ENCODE assay signal across 1 cellular context in the genomic region with DNA sequence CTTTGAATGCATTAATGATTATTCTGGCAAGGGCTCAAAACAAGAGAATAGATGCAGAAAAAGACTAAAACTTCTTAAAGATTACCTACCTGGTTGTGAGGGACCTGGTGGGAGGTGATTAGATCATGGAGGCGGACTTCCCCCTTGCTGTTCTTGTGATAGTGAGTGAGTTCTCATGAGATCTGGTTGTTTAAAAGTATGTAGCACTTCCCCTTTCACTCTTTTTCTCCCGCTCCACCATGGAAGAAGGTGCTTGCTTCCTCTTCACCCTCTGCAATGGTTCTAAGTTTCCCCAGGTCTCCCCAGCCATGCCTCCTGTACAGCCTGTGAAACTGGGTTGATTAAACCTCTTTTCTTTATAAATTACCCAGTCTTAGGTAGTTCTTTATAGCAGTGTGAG.
TF ChIP-seq lines count a peak whose summit lies in the region.

No MANE protein-coding gene starts in this region.

TF ChIP-seq in GM12878, 131 proteins besides CTCF, POLR2A, EP300 and RAD21 (continued from another document):
- TF ChIP-seq, protein P1, sequence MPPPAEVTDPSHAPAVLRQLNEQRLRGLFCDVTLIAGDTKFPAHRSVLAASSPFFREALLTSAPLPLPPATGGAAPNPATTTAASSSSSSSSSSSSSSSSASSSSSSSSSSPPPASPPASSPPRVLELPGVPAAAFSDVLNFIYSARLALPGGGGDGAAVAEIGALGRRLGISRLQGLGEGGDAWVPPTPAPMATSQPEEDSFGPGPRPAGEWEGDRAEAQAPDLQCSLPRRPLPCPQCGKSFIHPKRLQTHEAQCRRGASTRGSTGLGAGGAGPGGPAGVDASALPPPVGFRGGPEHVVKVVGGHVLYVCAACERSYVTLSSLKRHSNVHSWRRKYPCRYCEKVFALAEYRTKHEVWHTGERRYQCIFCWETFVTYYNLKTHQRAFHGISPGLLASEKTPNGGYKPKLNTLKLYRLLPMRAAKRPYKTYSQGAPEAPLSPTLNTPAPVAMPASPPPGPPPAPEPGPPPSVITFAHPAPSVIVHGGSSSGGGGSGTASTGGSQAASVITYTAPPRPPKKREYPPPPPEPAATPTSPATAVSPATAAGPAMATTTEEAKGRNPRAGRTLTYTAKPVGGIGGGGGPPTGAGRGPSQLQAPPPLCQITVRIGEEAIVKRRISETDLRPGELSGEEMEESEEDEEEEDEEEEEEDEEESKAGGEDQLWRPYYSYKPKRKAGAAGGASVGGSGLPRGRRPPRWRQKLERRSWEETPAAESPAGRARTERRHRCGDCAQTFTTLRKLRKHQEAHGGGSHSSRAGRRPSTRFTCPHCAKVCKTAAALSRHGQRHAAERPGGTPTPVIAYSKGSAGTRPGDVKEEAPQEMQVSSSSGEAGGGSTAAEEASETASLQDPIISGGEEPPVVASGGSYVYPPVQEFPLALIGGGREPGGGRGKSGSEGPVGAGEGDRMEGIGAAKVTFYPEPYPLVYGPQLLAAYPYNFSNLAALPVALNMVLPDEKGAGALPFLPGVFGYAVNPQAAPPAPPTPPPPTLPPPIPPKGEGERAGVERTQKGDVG (CRISPR knock-in tag; IDR thresholded peaks at IDR 0.05) = no peak
- TF ChIP-seq RAD51 (IDR thresholded peaks at IDR 0.05) = no peak
- peak; percentile 93 for TF ChIP-seq SPI1 (IDR thresholded peaks at IDR 0.05; ENCODE audit: borderline replicate concordance, insufficient read depth, low read depth, low read length)
- TF ChIP-seq HDAC2 (IDR thresholded peaks at IDR 0.05) = no peak
- no peak for TF ChIP-seq SUZ12 (IDR thresholded peaks at IDR 0.05; ENCODE audit: unreplicated experiment)
- TF ChIP-seq POLR2AphosphoS5 (IDR thresholded peaks at IDR 0.05; ENCODE audit: low read length) = peak; percentile 78
- TF ChIP-seq YY1 (IDR thresholded peaks at IDR 0.05; ENCODE audit: low read depth, low read length) = peak; percentile 20; the same call in 1 of the 2 replicates
- peak; percentile 29 for TF ChIP-seq JUNB (IDR thresholded peaks at IDR 0.05)
- TF ChIP-seq CBX5 (IDR thresholded peaks at IDR 0.05; ENCODE audit: low read depth) = peak; percentile 35; the same call in 1 of the 2 replicates
- TF ChIP-seq RUNX3 (IDR thresholded peaks at IDR 0.05; ENCODE audit: low read length) = peak; percentile 18; the same call in 1 of the 2 replicates
- no peak for TF ChIP-seq YBX1 (IDR thresholded peaks at IDR 0.05)
- TF ChIP-seq, protein P2, sequence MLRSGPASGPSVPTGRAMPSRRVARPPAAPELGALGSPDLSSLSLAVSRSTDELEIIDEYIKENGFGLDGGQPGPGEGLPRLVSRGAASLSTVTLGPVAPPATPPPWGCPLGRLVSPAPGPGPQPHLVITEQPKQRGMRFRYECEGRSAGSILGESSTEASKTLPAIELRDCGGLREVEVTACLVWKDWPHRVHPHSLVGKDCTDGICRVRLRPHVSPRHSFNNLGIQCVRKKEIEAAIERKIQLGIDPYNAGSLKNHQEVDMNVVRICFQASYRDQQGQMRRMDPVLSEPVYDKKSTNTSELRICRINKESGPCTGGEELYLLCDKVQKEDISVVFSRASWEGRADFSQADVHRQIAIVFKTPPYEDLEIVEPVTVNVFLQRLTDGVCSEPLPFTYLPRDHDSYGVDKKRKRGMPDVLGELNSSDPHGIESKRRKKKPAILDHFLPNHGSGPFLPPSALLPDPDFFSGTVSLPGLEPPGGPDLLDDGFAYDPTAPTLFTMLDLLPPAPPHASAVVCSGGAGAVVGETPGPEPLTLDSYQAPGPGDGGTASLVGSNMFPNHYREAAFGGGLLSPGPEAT (IDR thresholded peaks at IDR 0.05; ENCODE audit: low read depth) = 0 out of 2 replicates have a peak, but pooled peaks have one; percentile 37
- peak; percentile 48; the same call in 1 of the 2 replicates for TF ChIP-seq PML (IDR thresholded peaks at IDR 0.05; ENCODE audit: low read length)
- no peak for TF ChIP-seq MXI1 (IDR thresholded peaks at IDR 0.05; ENCODE audit: low read depth, low read length)
TF ChIP-seq in GM12878: peak in this region for 15.
